ENCODE assay signal across 1 cellular context in the genomic region with DNA sequence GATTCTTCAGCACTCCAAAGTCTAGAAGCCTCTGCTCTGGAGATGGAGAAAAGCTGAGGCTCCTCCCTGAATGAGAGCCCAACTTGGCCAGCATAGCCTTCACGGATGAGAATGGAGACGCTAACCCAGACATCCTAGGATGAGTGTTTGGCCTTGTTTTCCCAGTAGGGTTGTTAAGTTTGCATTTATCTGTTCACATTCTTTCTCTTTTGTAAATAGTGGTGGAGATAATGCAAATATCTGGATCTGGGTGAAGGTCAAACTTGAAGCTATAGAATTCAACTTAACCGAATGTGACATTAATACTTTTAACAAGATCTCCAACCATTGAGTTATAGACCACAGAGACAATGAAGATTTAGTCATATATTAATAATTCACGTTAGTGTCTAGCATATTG.
A peak's percentile ranks its signal among the peaks of the same experiment; 100 is the strongest.
TF ChIP-seq lines count a peak whose summit lies in the region.

No MANE protein-coding gene starts in this region.

TF ChIP-seq in HepG2, 621 proteins besides CTCF, POLR2A, EP300 and RAD21 (continued from another document and continues in another):
- TF ChIP-seq, protein P1, sequence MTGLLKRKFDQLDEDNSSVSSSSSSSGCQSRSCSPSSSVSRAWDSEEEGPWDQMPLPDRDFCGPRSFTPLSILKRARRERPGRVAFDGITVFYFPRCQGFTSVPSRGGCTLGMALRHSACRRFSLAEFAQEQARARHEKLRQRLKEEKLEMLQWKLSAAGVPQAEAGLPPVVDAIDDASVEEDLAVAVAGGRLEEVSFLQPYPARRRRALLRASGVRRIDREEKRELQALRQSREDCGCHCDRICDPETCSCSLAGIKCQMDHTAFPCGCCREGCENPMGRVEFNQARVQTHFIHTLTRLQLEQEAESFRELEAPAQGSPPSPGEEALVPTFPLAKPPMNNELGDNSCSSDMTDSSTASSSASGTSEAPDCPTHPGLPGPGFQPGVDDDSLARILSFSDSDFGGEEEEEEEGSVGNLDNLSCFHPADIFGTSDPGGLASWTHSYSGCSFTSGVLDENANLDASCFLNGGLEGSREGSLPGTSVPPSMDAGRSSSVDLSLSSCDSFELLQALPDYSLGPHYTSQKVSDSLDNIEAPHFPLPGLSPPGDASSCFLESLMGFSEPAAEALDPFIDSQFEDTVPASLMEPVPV (CRISPR knock-in tag; IDR thresholded peaks at IDR 0.05), result 0 out of 2 replicates have a peak, but pooled peaks have one; percentile 31
- TF ChIP-seq KMT2B (CRISPR knock-in tag; IDR thresholded peaks at IDR 0.05), result no peak
- TF ChIP-seq NCOR1 (IDR thresholded peaks at IDR 0.05; ENCODE audit: borderline replicate concordance, low read length), result peak; percentile 39; the same call in 1 of the 2 replicates
- no peak for TF ChIP-seq MTA1 (CRISPR knock-in tag; IDR thresholded peaks at IDR 0.05; ENCODE audit: borderline replicate concordance)
- no peak for TF ChIP-seq ZNF263 (CRISPR knock-in tag; IDR thresholded peaks at IDR 0.05)
- no peak for TF ChIP-seq MTA3 (CRISPR knock-in tag; IDR thresholded peaks at IDR 0.05)
- TF ChIP-seq ZNF382 (CRISPR knock-in tag; IDR thresholded peaks at IDR 0.05; ENCODE audit: borderline replicate concordance), result no peak
- TF ChIP-seq CREB1 (IDR thresholded peaks at IDR 0.05), result no peak
- peak; percentile 51 for TF ChIP-seq CREB1 (CRISPR knock-in tag; IDR thresholded peaks at IDR 0.05)
- no peak for TF ChIP-seq TCF7 (IDR thresholded peaks at IDR 0.05; ENCODE audit: low read depth)
- TF ChIP-seq SAFB2 (CRISPR knock-in tag; IDR thresholded peaks at IDR 0.05; ENCODE audit: borderline replicate concordance, low read depth), result no peak
- TF ChIP-seq ZNF484 (CRISPR knock-in tag; IDR thresholded peaks at IDR 0.05; ENCODE audit: borderline replicate concordance, low read depth), result no peak
- TF ChIP-seq, protein P2, sequence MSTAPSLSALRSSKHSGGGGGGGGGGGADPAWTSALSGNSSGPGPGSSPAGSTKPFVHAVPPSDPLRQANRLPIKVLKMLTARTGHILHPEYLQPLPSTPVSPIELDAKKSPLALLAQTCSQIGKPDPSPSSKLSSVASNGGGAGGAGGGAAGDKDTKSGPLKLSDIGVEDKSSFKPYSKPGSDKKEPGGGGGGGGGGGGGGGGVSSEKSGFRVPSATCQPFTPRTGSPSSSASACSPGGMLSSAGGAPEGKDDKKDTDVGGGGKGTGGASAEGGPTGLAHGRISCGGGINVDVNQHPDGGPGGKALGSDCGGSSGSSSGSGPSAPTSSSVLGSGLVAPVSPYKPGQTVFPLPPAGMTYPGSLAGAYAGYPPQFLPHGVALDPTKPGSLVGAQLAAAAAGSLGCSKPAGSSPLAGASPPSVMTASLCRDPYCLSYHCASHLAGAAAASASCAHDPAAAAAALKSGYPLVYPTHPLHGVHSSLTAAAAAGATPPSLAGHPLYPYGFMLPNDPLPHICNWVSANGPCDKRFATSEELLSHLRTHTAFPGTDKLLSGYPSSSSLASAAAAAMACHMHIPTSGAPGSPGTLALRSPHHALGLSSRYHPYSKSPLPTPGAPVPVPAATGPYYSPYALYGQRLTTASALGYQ (CRISPR knock-in tag; IDR thresholded peaks at IDR 0.05), result peak; percentile 44; the same call in 1 of the 2 replicates
- no peak for TF ChIP-seq SNAI1 (CRISPR knock-in tag; IDR thresholded peaks at IDR 0.05; ENCODE audit: borderline replicate concordance)
- TF ChIP-seq ZNF329 (CRISPR knock-in tag; IDR thresholded peaks at IDR 0.05; ENCODE audit: low read depth), result no peak
- peak; percentile 72; the same call in 1 of the 2 replicates for TF ChIP-seq TARDBP (CRISPR knock-in tag; IDR thresholded peaks at IDR 0.05)
- TF ChIP-seq KLF16 (CRISPR knock-in tag; IDR thresholded peaks at IDR 0.05), result no peak
- no peak for TF ChIP-seq BRD4 (CRISPR knock-in tag; IDR thresholded peaks at IDR 0.05)
- no peak for TF ChIP-seq HMGXB3 (CRISPR knock-in tag; IDR thresholded peaks at IDR 0.05; ENCODE audit: borderline replicate concordance)
- no peak for TF ChIP-seq AFF4 (CRISPR knock-in tag; IDR thresholded peaks at IDR 0.05)
- TF ChIP-seq, protein P3, sequence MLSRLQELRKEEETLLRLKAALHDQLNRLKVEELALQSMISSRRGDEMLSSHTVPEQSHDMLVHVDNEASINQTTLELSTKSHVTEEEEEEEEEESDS (CRISPR knock-in tag; IDR thresholded peaks at IDR 0.05; ENCODE audit: borderline replicate concordance), result 0 out of 2 replicates have a peak, but pooled peaks have one; percentile 3
- TF ChIP-seq TBL1XR1 (IDR thresholded peaks at IDR 0.05; ENCODE audit: borderline replicate concordance, low read length, partially characterized antibody), result peak; percentile 56
- no peak for TF ChIP-seq CSRNP2 (CRISPR knock-in tag; conservative IDR thresholded peaks at IDR 0.05; ENCODE audit: low read depth)
- TF ChIP-seq REST (IDR thresholded peaks at IDR 0.05; ENCODE audit: borderline replicate concordance in 1 of 2, low read depth in 1 of 2, low read length in 2 of 2), result no peak
- no peak for TF ChIP-seq DNMT3B (CRISPR knock-in tag; conservative IDR thresholded peaks at IDR 0.05)
- peak; percentile 45; the same call in 1 of the 2 replicates for TF ChIP-seq ZMYM4 (CRISPR knock-in tag; IDR thresholded peaks at IDR 0.05)
- no peak for TF ChIP-seq ARNTL (CRISPR knock-in tag; IDR thresholded peaks at IDR 0.05)
- TF ChIP-seq, protein P4, sequence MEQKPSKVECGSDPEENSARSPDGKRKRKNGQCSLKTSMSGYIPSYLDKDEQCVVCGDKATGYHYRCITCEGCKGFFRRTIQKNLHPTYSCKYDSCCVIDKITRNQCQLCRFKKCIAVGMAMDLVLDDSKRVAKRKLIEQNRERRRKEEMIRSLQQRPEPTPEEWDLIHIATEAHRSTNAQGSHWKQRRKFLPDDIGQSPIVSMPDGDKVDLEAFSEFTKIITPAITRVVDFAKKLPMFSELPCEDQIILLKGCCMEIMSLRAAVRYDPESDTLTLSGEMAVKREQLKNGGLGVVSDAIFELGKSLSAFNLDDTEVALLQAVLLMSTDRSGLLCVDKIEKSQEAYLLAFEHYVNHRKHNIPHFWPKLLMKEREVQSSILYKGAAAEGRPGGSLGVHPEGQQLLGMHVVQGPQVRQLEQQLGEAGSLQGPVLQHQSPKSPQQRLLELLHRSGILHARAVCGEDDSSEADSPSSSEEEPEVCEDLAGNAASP (CRISPR knock-in tag; IDR thresholded peaks at IDR 0.05; ENCODE audit: borderline replicate concordance), result peak; percentile 41; the same call in 1 of the 2 replicates
- TF ChIP-seq, protein P5, sequence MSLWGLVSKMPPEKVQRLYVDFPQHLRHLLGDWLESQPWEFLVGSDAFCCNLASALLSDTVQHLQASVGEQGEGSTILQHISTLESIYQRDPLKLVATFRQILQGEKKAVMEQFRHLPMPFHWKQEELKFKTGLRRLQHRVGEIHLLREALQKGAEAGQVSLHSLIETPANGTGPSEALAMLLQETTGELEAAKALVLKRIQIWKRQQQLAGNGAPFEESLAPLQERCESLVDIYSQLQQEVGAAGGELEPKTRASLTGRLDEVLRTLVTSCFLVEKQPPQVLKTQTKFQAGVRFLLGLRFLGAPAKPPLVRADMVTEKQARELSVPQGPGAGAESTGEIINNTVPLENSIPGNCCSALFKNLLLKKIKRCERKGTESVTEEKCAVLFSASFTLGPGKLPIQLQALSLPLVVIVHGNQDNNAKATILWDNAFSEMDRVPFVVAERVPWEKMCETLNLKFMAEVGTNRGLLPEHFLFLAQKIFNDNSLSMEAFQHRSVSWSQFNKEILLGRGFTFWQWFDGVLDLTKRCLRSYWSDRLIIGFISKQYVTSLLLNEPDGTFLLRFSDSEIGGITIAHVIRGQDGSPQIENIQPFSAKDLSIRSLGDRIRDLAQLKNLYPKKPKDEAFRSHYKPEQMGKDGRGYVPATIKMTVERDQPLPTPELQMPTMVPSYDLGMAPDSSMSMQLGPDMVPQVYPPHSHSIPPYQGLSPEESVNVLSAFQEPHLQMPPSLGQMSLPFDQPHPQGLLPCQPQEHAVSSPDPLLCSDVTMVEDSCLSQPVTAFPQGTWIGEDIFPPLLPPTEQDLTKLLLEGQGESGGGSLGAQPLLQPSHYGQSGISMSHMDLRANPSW (CRISPR knock-in tag; IDR thresholded peaks at IDR 0.05; ENCODE audit: borderline replicate concordance), result no peak
- TF ChIP-seq ZNF766 (CRISPR knock-in tag; IDR thresholded peaks at IDR 0.05; ENCODE audit: borderline replicate concordance), result no peak
